ENCODE assay signal across 1 cellular context in the genomic region with DNA sequence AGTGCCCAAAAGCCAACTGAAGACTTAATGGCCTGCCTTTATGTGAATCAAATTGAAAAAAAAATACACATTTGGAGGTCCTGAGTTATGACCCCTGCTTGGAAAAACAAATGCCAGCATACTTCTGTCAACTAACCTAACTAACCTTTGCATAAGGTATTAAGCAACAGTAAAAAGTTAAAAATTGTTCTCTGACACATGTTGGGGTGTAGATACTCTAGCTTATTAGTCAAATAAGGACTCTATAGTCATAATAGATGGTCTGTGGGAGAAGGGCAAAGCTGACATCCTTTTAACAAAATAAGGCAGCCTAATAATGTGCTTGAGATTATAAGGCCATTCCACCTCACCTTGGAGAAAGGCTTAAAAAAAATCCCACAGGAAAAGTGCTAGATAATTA.
TF ChIP-seq lines count a peak whose summit lies in the region.

No MANE protein-coding gene starts in this region.

TF ChIP-seq in GM12878, 131 proteins besides CTCF, POLR2A, EP300 and RAD21:
- TF ChIP-seq BACH1 (IDR thresholded peaks at IDR 0.05; ENCODE audit: borderline replicate concordance) (no peak), RBBP5 (conservative IDR thresholded peaks at IDR 0.05) (no peak), ZBED1 (IDR thresholded peaks at IDR 0.05; ENCODE audit: borderline replicate concordance) (no peak), NRF1 (conservative IDR thresholded peaks at IDR 0.05; ENCODE audit: low read depth, low read length) (no peak), EED (IDR thresholded peaks at IDR 0.05; ENCODE audit: low read depth) (no peak), CREM (IDR thresholded peaks at IDR 0.05; ENCODE audit: low read depth) (no peak), CHD2 (IDR thresholded peaks at IDR 0.05; ENCODE audit: borderline replicate concordance, low read depth, low read length) (no peak), RUNX3 (IDR thresholded peaks at IDR 0.05; ENCODE audit: low read length) (peak; percentile 21; the same call in 1 of the 2 replicates), ZSCAN29 (IDR thresholded peaks at IDR 0.05) (no peak), PAX5 (IDR thresholded peaks at IDR 0.05; ENCODE audit: borderline replicate concordance, low read depth, low read length) (no peak), BCL11A (IDR thresholded peaks at IDR 0.05; ENCODE audit: low read depth, low read length) (no peak), IRF4 (IDR thresholded peaks at IDR 0.05; ENCODE audit: low read depth, low read length) (peak; percentile 13; the same call in 1 of the 2 replicates), ZZZ3 (IDR thresholded peaks at IDR 0.05; ENCODE audit: control insufficient read depth, insufficient read length, low read depth) (no peak), JUNB (IDR thresholded peaks at IDR 0.05) (peak; percentile 75), MTA2 (IDR thresholded peaks at IDR 0.05; ENCODE audit: low read depth) (no peak)
- TF ChIP-seq, protein P1, sequence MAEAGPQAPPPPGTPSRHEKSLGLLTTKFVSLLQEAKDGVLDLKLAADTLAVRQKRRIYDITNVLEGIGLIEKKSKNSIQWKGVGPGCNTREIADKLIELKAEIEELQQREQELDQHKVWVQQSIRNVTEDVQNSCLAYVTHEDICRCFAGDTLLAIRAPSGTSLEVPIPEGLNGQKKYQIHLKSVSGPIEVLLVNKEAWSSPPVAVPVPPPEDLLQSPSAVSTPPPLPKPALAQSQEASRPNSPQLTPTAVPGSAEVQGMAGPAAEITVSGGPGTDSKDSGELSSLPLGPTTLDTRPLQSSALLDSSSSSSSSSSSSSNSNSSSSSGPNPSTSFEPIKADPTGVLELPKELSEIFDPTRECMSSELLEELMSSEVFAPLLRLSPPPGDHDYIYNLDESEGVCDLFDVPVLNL (IDR thresholded peaks at IDR 0.05; ENCODE audit: low read depth, low read length), result no peak
- TF ChIP-seq, protein P2, sequence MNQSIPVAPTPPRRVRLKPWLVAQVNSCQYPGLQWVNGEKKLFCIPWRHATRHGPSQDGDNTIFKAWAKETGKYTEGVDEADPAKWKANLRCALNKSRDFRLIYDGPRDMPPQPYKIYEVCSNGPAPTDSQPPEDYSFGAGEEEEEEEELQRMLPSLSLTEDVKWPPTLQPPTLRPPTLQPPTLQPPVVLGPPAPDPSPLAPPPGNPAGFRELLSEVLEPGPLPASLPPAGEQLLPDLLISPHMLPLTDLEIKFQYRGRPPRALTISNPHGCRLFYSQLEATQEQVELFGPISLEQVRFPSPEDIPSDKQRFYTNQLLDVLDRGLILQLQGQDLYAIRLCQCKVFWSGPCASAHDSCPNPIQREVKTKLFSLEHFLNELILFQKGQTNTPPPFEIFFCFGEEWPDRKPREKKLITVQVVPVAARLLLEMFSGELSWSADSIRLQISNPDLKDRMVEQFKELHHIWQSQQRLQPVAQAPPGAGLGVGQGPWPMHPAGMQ (IDR thresholded peaks at IDR 0.05; ENCODE audit: borderline replicate concordance), result no peak
- TF ChIP-seq, protein P3, sequence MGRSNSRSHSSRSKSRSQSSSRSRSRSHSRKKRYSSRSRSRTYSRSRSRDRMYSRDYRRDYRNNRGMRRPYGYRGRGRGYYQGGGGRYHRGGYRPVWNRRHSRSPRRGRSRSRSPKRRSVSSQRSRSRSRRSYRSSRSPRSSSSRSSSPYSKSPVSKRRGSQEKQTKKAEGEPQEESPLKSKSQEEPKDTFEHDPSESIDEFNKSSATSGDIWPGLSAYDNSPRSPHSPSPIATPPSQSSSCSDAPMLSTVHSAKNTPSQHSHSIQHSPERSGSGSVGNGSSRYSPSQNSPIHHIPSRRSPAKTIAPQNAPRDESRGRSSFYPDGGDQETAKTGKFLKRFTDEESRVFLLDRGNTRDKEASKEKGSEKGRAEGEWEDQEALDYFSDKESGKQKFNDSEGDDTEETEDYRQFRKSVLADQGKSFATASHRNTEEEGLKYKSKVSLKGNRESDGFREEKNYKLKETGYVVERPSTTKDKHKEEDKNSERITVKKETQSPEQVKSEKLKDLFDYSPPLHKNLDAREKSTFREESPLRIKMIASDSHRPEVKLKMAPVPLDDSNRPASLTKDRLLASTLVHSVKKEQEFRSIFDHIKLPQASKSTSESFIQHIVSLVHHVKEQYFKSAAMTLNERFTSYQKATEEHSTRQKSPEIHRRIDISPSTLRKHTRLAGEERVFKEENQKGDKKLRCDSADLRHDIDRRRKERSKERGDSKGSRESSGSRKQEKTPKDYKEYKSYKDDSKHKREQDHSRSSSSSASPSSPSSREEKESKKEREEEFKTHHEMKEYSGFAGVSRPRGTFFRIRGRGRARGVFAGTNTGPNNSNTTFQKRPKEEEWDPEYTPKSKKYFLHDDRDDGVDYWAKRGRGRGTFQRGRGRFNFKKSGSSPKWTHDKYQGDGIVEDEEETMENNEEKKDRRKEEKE (IDR thresholded peaks at IDR 0.05), result no peak
- TF ChIP-seq, protein P4, sequence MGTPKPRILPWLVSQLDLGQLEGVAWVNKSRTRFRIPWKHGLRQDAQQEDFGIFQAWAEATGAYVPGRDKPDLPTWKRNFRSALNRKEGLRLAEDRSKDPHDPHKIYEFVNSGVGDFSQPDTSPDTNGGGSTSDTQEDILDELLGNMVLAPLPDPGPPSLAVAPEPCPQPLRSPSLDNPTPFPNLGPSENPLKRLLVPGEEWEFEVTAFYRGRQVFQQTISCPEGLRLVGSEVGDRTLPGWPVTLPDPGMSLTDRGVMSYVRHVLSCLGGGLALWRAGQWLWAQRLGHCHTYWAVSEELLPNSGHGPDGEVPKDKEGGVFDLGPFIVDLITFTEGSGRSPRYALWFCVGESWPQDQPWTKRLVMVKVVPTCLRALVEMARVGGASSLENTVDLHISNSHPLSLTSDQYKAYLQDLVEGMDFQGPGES (IDR thresholded peaks at IDR 0.05), result no peak
